In genomic region chr21:42403611-42404231, GRCh38 we compare ENCODE assay signal across 14 cellular contexts. TPM values are rescaled to one million over a fixed set of nuclear protein-coding genes. Genes with fewer than 3 reads are reported as not detected.
A peak's percentile ranks its signal among the peaks of the same experiment; 100 is the strongest.
DNase-seq lines count a peak whose midpoint lies in the region; ATAC-seq and TF ChIP-seq lines count a peak whose summit lies in the region.
"Had no signal": no experiment of that assay in that cellular context is flagged by ENCODE, and none has a peak within 500 bp of the region (broad histone marks: within the 10 kb centered on the region; RNA-seq: fewer than 3 reads in every experiment).

Gene UBASH3A, plus strand, starts transcription at chr21:42403902. Its CDS starts 44 bp downstream, at chr21:42403946.

- H3K27me3 Mint-ChIP-seq in natural killer cell (ENCODE audit: low read depth in 2 of 2): peaks cover 26 to 30% of the 10 kb centered on the region in 2 donors

- DNase-seq in CMK (ENCODE audit: low read depth) (peak; percentile 72), natural killer cell (no peak), DMS79 (lab: John Stamatoyannopoulos, UW) (no peak), 8988T (no peak)
- DNase-seq in activated naive CD4-positive, alpha-beta T cell treated with anti-CD3 and anti-CD28 coated beads, Interleukin-2, amount 50 U/mL, for 16 hours: peak; percentile 32
- DNase-seq: activated CD4-positive, CD25-positive, alpha-beta regulatory T cell treated with anti-CD3 and anti-CD28 coated beads, Interleukin-2, amount 50 U/mL, for 72 hours; NCI-H1694 treated with DMSO at 0.1 percent for 48 hours; occipital lobe had no signal

- H3K9me3 Mint-ChIP-seq in natural killer cell: peaks cover 3 to 5% of the 10 kb centered on the region in 2 donors

- TF ChIP-seq CTCF in natural killer cell (IDR thresholded peaks at IDR 0.05): no peak

- H3K4me3 Mint-ChIP-seq in natural killer cell: peak within 1 kb of the TSS; percentile 31

- no peak within 1 kb of the TSS for H3K27ac Mint-ChIP-seq in natural killer cell

- peak; percentile 31 to 57 (median 45) for ATAC-seq in natural killer cell
- ATAC-seq in GM21619 (IDR thresholded peaks at IDR 0.05; ENCODE audit: unreplicated experiment): no peak
- ATAC-seq in HG02884 (IDR thresholded peaks at IDR 0.05; ENCODE audit: unreplicated experiment): no peak

- intact Hi-C loops in T-helper 2 cell treated with Interferon-gamma antibody and Interleukin-4, amounts not matched to agents 100 ng/mL and 5 ng/mL, for 36 hours (cut with micrococcal nuclease): loop anchor here (1.0 to 5.0 kb wide), 6 partner anchors 10 to 171 kb away; no protein-coding TSS in a partner anchor
- intact Hi-C loops in natural killer cell (cut with micrococcal nuclease): no loop called here

- H3K4me1 Mint-ChIP-seq in natural killer cell: peaks cover 0 to 10% of the 10 kb centered on the region in 2 donors

- peaks cover 6% of the 10 kb centered on the region for H3K36me3 Mint-ChIP-seq in natural killer cell

RNA-seq across cellular contexts. Expression of gene UBASH3A, which starts in this region (rescaled TPM):
- 84.2 and 93.0 TPM in 2 replicates for total RNA-seq in T-helper 2 cell treated with Interferon-gamma antibody and Interleukin-4, amounts not matched to agents 100 ng/mL and 5 ng/mL, for 36 hours
- 1 to 10 TPM in 2 of 3 donors, under 1 TPM in 1; 0.66 to 5.0 (median 2.0) TPM for total RNA-seq in natural killer cell
- total RNA-seq: bronchial epithelial cell, HT-29, occipital lobe, OCI-LY7 had no signal

Comparison
In these comparisons a context has a peak if more than half of its experiments do, and no peak if none do; other contexts are left out.
1. RNA of gene UBASH3A (total RNA-seq): 84.2 to 93.0 TPM in T-helper 2 cell treated with Interferon-gamma antibody and Interleukin-4, amounts not matched to agents 100 ng/mL and 5 ng/mL, for 36 hours; 0.66 to 5.0 TPM in natural killer cell; every median in the first group is over 10 times any median in the second.
2. DNase-seq: peak in CMK (single experiment) and activated naive CD4-positive, alpha-beta T cell treated with anti-CD3 and anti-CD28 coated beads, Interleukin-2, amount 50 U/mL, for 16 hours (single experiment); none in natural killer cell (single experiment), DMS79 (single experiment) and 8988T (single experiment).
3. ATAC-seq: peak in natural killer cell (3 of 3); none in GM21619 (single experiment) and HG02884 (single experiment).